ENCODE assay signal across 12 cellular contexts in genomic region chr12:124539084-124540041, GRCh38. TPM values are rescaled to one million over a fixed set of nuclear protein-coding genes. Genes with fewer than 3 reads are reported as not detected.
DNase-seq lines count a peak whose midpoint lies in the region; ATAC-seq, FAIRE-seq and TF ChIP-seq lines count a peak whose summit lies in the region.
"Had no signal": no experiment of that assay in that cellular context is flagged by ENCODE, and none has a peak within 500 bp of the region (broad histone marks: within the 10 kb centered on the region; RNA-seq: fewer than 3 reads in every experiment).

No MANE protein-coding gene starts in this region.

- H3K9me3 Mint-ChIP-seq in naive B cell: no peaks in the 10 kb centered on the region
- H3K9me3 Mint-ChIP-seq in immature natural killer cell: no peaks in the 10 kb centered on the region

- H3K4me3 Mint-ChIP-seq in naive B cell (peak overlapping the region in 2 of 8 donors; percentile 35 to 50), immature natural killer cell (peak overlapping the region in 2 of 5 donors; percentile 20 to 21)

- H3K27me3 ChIP-seq in bronchial epithelial cell (ENCODE audit: control insufficient read depth, insufficient read depth, low read length): no peaks in the 10 kb centered on the region

- H3K36me3 Mint-ChIP-seq in naive B cell (no peaks in the 10 kb centered on the region), immature natural killer cell (no peaks in the 10 kb centered on the region)

- no peak for TF ChIP-seq CTCF in bronchial epithelial cell (IDR thresholded peaks at IDR 0.05; ENCODE audit: insufficient read depth, low read length, severe bottlenecking)

- peak; percentile 3 for ATAC-seq in Right ventricle myocardium inferior
- no peak for ATAC-seq in naive B cell (ENCODE audit: low read depth in 2 of 2)

- DNase-seq in Right ventricle myocardium inferior (ENCODE audit: missing footprints) (no peak), cardiac septum (ENCODE audit: low spot score) (no peak), bronchial epithelial cell (ENCODE audit: low read depth) (no peak), naive B cell (no peak), urothelium cell line (ENCODE audit: low spot score) (no peak), immature natural killer cell (no peak), NCI-H1436 (lab: John Stamatoyannopoulos, UW) (no peak), NAMALWA (ENCODE audit: low spot score) (no peak)
- DNase-seq: activated T-cell treated with anti-CD3 and anti-CD28 coated beads, Interleukin-2, amount 50 U/mL, for 1 hour; mammary epithelial cell; T-helper 9 cell had no signal

- peak; percentile 28 for FAIRE-seq in bronchial epithelial cell (lab: Jason Lieb, UNC)
- peak; percentile 63 for FAIRE-seq in urothelium cell line (lab: Jason Lieb, UNC)
- FAIRE-seq: frontal cortex had no signal

- intact Hi-C loops in Right ventricle myocardium inferior (cut with DNase I) (no loop called here), cardiac septum (cut with DNase I) (no loop called here)

- H3K4me3 ChIP-seq in bronchial epithelial cell (ENCODE audit: low read depth, low read length): no peak overlapping the region

- H3K4me1 Mint-ChIP-seq in naive B cell: peaks cover 29 to 53% (median 35%) of the 10 kb centered on the region in 3 donors
- peaks cover 18 to 27% of the 10 kb centered on the region in 2 donors for H3K4me1 Mint-ChIP-seq in immature natural killer cell

- peak overlapping the region in 5 of 6 donors; percentile 60 to 78 (median 72) for H3K27ac Mint-ChIP-seq in naive B cell
- peak overlapping the region in 2 of 6 donors; percentile 37 to 62 for H3K27ac Mint-ChIP-seq in immature natural killer cell

- H3K27me3 Mint-ChIP-seq in naive B cell (no peaks in the 10 kb centered on the region), immature natural killer cell (ENCODE audit: low read depth in 3 of 3) (peaks cover 0 to 3% (median 2%) of the 10 kb centered on the region in 3 donors)

- peaks cover 4% of the 10 kb centered on the region for H3K36me3 ChIP-seq in bronchial epithelial cell (ENCODE audit: control insufficient read depth, insufficient read depth, low read length)

RNA-seq across cellular contexts. Expression of gene NCOR2, which starts 28.0 kb away (rescaled TPM):
- total RNA-seq in Right ventricle myocardium inferior (134 TPM), cardiac septum (159 TPM), bronchial epithelial cell (20.1 and 20.3 TPM in 2 replicates)
- polyA plus RNA-seq in naive B cell (ENCODE audit: low read depth in 6 of 6) (10 to 100 TPM in 1 of 6 donors, 1 to 10 TPM in 5; 2.4 to 15.8 (median 4.0) TPM), immature natural killer cell (10 to 100 TPM in 1 of 3 donors, 1 to 10 TPM in 2; 1.6 to 10.2 (median 2.1) TPM)
